ENCODE assay signal across 35 cellular contexts in the genomic region with DNA sequence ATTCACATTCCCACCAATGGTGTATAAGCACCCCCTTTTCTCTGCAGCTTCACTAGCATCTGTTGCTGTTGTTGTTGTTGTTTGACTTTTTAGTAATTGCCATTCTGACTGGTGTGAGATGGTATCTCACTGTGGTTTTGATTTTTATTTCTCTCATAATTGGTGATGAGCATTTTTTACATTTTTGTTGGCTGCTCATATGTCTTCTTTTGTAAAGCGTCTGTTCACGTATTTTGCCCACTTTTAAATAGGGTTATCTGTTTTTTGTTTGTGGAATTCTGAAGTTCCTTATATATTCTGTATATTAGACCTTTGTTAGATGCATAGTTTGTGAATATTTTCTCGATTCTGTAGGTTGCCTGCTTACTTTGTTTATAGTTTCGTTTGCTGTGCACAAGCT.
DNase-seq lines count a peak whose midpoint lies in the region; ATAC-seq, FAIRE-seq and TF ChIP-seq lines count a peak whose summit lies in the region.
"Had no signal": no experiment of that assay in that cellular context is flagged by ENCODE, and none has a peak within 500 bp of the region (broad histone marks: within the 10 kb centered on the region; RNA-seq: fewer than 3 reads in every experiment).

No MANE protein-coding gene starts in this region.

- H3K9me3 ChIP-seq in HEK293 (ENCODE audit: control insufficient read depth, insufficient read depth, low read depth, low read length) (no peaks in the 10 kb centered on the region), K562 (replicated peaks; ENCODE audit: control insufficient read depth, insufficient read depth, low read depth, low read length) (peaks cover 3% of the 10 kb centered on the region), endodermal cell (ENCODE audit: control insufficient read depth, low read length) (peaks cover 67% of the 10 kb centered on the region), mucosa of descending colon (peaks cover 16% of the 10 kb centered on the region)

- in situ Hi-C loops in K562 (cut with MboI): no loop called here

- FAIRE-seq in K562 (lab: Jason Lieb, UNC): no peak
- FAIRE-seq: A204.1, A549, D721Med had no signal

- peaks cover 7% of the 10 kb centered on the region for H3K36me3 Mint-ChIP-seq in endodermal cell (ENCODE audit: low read depth)
- H3K36me3 Mint-ChIP-seq: CD14-positive monocyte; CD4-positive, CD25-positive, alpha-beta regulatory T cell; CD8-positive, alpha-beta T cell had no signal

- H3K79me2 ChIP-seq in K562 (ENCODE audit: control insufficient read depth, insufficient read depth, low read length): no peaks in the 10 kb centered on the region

- H3K27me3 ChIP-seq in K562 (ENCODE audit: control insufficient read depth in 2 of 2, insufficient read depth in 2 of 2, low read length in 2 of 2) (no peaks in the 10 kb centered on the region), endodermal cell (ENCODE audit: control insufficient read depth, insufficient read depth, low read length, poor library complexity, severe bottlenecking) (no peaks in the 10 kb centered on the region)
- H3K27me3 ChIP-seq: BE2C; BLaER1; BLaER1 treated with 17β-estradiol and CSF1 and Interleukin-3, amounts not matched to agents 10 nM and 100 nM had no signal

- TF ChIP-seq CTCF in HEK293 (tag by site-specific recombination; IDR thresholded peaks at IDR 0.05): no peak
- no peak for TF ChIP-seq CTCF in K562 (IDR thresholded peaks at IDR 0.05 in 2 of 3, conservative IDR thresholded peaks at IDR 0.05 in 1 of 3; ENCODE audit: insufficient read depth in 2 of 3, low read depth in 1 of 3, low read length in 3 of 3)
- TF ChIP-seq CTCF in endodermal cell (conservative IDR thresholded peaks at IDR 0.05): no peak
- TF ChIP-seq CTCF in mucosa of descending colon (IDR thresholded peaks at IDR 0.05): no peak

- CTCF ChIA-PET in HEK293 (lab: Yijun Ruan, JAX): no interaction called here
- CTCF ChIA-PET in K562 (lab: Yijun Ruan, JAX; ENCODE audit: low intra/inter-chr PET ratio): no interaction called here

- H3K27me3 Mint-ChIP-seq in endodermal cell (ENCODE audit: insufficient read depth): peaks cover 5% of the 10 kb centered on the region
- H3K27me3 Mint-ChIP-seq: CD4-positive, alpha-beta T cell; CD4-positive, CD25-positive, alpha-beta regulatory T cell; CD8-positive, alpha-beta memory T cell had no signal

- DNase-seq in K562 (ENCODE audit: extremely low read depth in 1 of 4, low spot score in 3 of 4): no peak
- DNase-seq in endodermal cell: no peak
- DNase-seq in GM19238 (ENCODE audit: insufficient read length, low spot score): no peak
- DNase-seq in mucosa of descending colon: no peak
- no peak for DNase-seq in activated CD4-positive, alpha-beta T cell treated with anti-CD3 and anti-CD28 coated beads for 1 hour
- DNase-seq: 8988T; ACHN; AML-193; BE2C; C1 segment of cervical spinal cord; Caco-2; Calu3; CD4-positive, alpha-beta memory T cell; CD4-positive, alpha-beta T cell; CD4-positive, CD25-positive, alpha-beta regulatory T cell; CD8-positive, alpha-beta memory T cell; CD8-positive, alpha-beta T cell; COR-L47; DMS 273 treated with DMSO at 0.1 percent for 48 hours; DMS153; DMS53; DMS79; DMS79 treated with DMSO at 0.1 percent for 48 hours; DND-41; EL had no signal

- H3K4me3 Mint-ChIP-seq in endodermal cell: no peak overlapping the region
- H3K4me3 Mint-ChIP-seq: B cell; CD14-positive monocyte; CD4-positive, alpha-beta memory T cell; CD4-positive, alpha-beta T cell; CD4-positive, CD25-positive, alpha-beta regulatory T cell; CD8-positive, alpha-beta memory T cell; CD8-positive, alpha-beta T cell had no signal

- BruUV-seq in K562 (replicated peaks; lab: Mats Ljungman, UMichigan): no TSS peak

- ATAC-seq in K562 (no peak), mucosa of descending colon (no peak)
- ATAC-seq: A549; CD8-positive, alpha-beta T cell had no signal

- H3K9me3 Mint-ChIP-seq in endodermal cell: peaks cover 54% of the 10 kb centered on the region

- H3K4me1 Mint-ChIP-seq in endodermal cell: no peaks in the 10 kb centered on the region
- H3K4me1 Mint-ChIP-seq: B cell; CD14-positive monocyte; CD4-positive, alpha-beta memory T cell; CD4-positive, CD25-positive, alpha-beta regulatory T cell; CD8-positive, alpha-beta memory T cell had no signal

- TF ChIP-seq POLR2A in K562 (conservative IDR thresholded peaks at IDR 0.05): no peak

- no peak overlapping the region for H3K27ac ChIP-seq in HEK293 (ENCODE audit: extremely low read depth, low read depth, low read length)
- H3K27ac ChIP-seq in K562 (ENCODE audit: extremely low read depth, low read depth, low read length): no peak overlapping the region
- H3K27ac ChIP-seq in endodermal cell (ENCODE audit: low read depth, low read length): no peak overlapping the region
- H3K27ac ChIP-seq: 22Rv1; A549; BLaER1; BLaER1 treated with 17β-estradiol and CSF1 and Interleukin-3, amounts not matched to agents 10 nM and 100 nM; C4-2B had no signal

- WGBS in K562 (ENCODE audit: insufficient coverage, low coverage, missing lambda C conversion rate): 43% methylated on average over 4 of the region's 4 CpGs
- WGBS in endodermal cell (ENCODE audit: insufficient coverage in 1 of 2, insufficient read length in 1 of 2), 2 experiments: 84 to 100% methylated on average over 2 to 4 of the region's 4 CpGs

- H3K9ac ChIP-seq in K562 (ENCODE audit: insufficient read depth in 1 of 2, low read depth in 2 of 2, low read length in 2 of 2): no peak overlapping the region
- no peak overlapping the region for H3K9ac ChIP-seq in endodermal cell (ENCODE audit: extremely low read depth, low read length, poor library complexity, severe bottlenecking)
- H3K9ac ChIP-seq: BLaER1; BLaER1 treated with 17β-estradiol and CSF1 and Interleukin-3, amounts not matched to agents 10 nM and 100 nM had no signal

- H3K27ac Mint-ChIP-seq in endodermal cell: no peak overlapping the region
- H3K27ac Mint-ChIP-seq: B cell; CD4-positive, alpha-beta memory T cell; CD4-positive, alpha-beta T cell; CD4-positive, CD25-positive, alpha-beta regulatory T cell; CD8-positive, alpha-beta memory T cell; CD8-positive, alpha-beta T cell had no signal

- H4K20me1 ChIP-seq in K562 (replicated peaks; ENCODE audit: control insufficient read depth, insufficient read depth, low read length): no peaks in the 10 kb centered on the region
- H4K20me1 ChIP-seq: BLaER1; BLaER1 treated with 17β-estradiol and CSF1 and Interleukin-3, amounts not matched to agents 10 nM and 100 nM had no signal

- H3K9me1 ChIP-seq in K562 (ENCODE audit: control insufficient read depth, insufficient read depth, low read length): no peaks in the 10 kb centered on the region

- no peak overlapping the region for H3K4me2 ChIP-seq in K562 (ENCODE audit: insufficient read depth, low read length)
- H3K4me2 ChIP-seq: A549; BLaER1; BLaER1 treated with 17β-estradiol and CSF1 and Interleukin-3, amounts not matched to agents 10 nM and 100 nM had no signal

- no peak for TF ChIP-seq RAD21 in K562 (CRISPR knock-in tag; conservative IDR thresholded peaks at IDR 0.05 in 1 of 2, IDR thresholded peaks at IDR 0.05 in 1 of 2)

- H3K4me1 ChIP-seq in HEK293 (ENCODE audit: control insufficient read depth, insufficient read depth, low read length): no peaks in the 10 kb centered on the region
- no peaks in the 10 kb centered on the region for H3K4me1 ChIP-seq in K562 (replicated peaks in 1 of 2; ENCODE audit: control insufficient read depth in 2 of 2, insufficient read depth in 2 of 2, low read length in 2 of 2)
- H3K4me1 ChIP-seq in endodermal cell (ENCODE audit: control insufficient read depth, insufficient read depth, low read length): no peaks in the 10 kb centered on the region
- no peaks in the 10 kb centered on the region for H3K4me1 ChIP-seq in mucosa of descending colon (ENCODE audit: low read depth)
- H3K4me1 ChIP-seq: A549; BE2C; BLaER1; BLaER1 treated with 17β-estradiol and CSF1 and Interleukin-3, amounts not matched to agents 10 nM and 100 nM; Caco-2 had no signal

- H3K36me3 ChIP-seq in HEK293 (ENCODE audit: control insufficient read depth in 2 of 2, insufficient read depth in 1 of 2, low read length in 2 of 2): no peaks in the 10 kb centered on the region
- no peaks in the 10 kb centered on the region for H3K36me3 ChIP-seq in K562 (ENCODE audit: control insufficient read depth, insufficient read depth, low read length)
- no peaks in the 10 kb centered on the region for H3K36me3 ChIP-seq in endodermal cell (ENCODE audit: control insufficient read depth, insufficient read depth, low read length)
- no peaks in the 10 kb centered on the region for H3K36me3 ChIP-seq in mucosa of descending colon (ENCODE audit: low read depth)
- H3K36me3 ChIP-seq: BE2C, BLaER1 had no signal

- TF ChIP-seq EP300 in K562 (IDR thresholded peaks at IDR 0.05; ENCODE audit: low read length): no peak

- intact Hi-C loops in K562 (cut with micrococcal nuclease): no loop called here
- intact Hi-C loops in mucosa of descending colon (cut with DNase I, micrococcal nuclease): no loop called here

- POLR2A ChIA-PET in HEK293 (lab: Yijun Ruan, JAX): no interaction called here
- POLR2A ChIA-PET in K562 (lab: Yijun Ruan, JAX): no interaction called here

- H2AFZ ChIP-seq in K562 (ENCODE audit: low read depth, low read length): no peak overlapping the region

- H3K4me3 ChIP-seq in HEK293 (ENCODE audit: low read depth, low read length) (no peak overlapping the region), K562 (no peak overlapping the region), endodermal cell (ENCODE audit: low read length) (peak overlapping the region; percentile 38), mucosa of descending colon (no peak overlapping the region)
- H3K4me3 ChIP-seq: A549; BLaER1; BLaER1 treated with 17β-estradiol and CSF1 and Interleukin-3, amounts not matched to agents 10 nM and 100 nM had no signal

TF ChIP-seq in HEK293, 187 proteins besides CTCF, POLR2A, EP300 and RAD21 (continues in another document):
- peak; percentile 48 for TF ChIP-seq SETDB1 (IDR thresholded peaks at IDR 0.05; ENCODE audit: insufficient read length, low read length)

TF ChIP-seq in K562, 482 proteins besides CTCF, POLR2A, EP300 and RAD21 (continues in another document):
- TF ChIP-seq GABPA (tag; conservative IDR thresholded peaks at IDR 0.05; ENCODE audit: low read depth) (no peak), ZNF3 (CRISPR knock-in tag; IDR thresholded peaks at IDR 0.05) (no peak), ZFP1 (CRISPR knock-in tag; IDR thresholded peaks at IDR 0.05) (peak; percentile 74; the same call in 1 of the 2 replicates), RBM25 (IDR thresholded peaks at IDR 0.05; ENCODE audit: low read depth, low read length, severe bottlenecking) (no peak), ZNF584 (CRISPR knock-in tag; IDR thresholded peaks at IDR 0.05; ENCODE audit: low read depth) (no peak), ATF3 (IDR thresholded peaks at IDR 0.05) (no peak), ATF3 (CRISPR knock-in tag; conservative IDR thresholded peaks at IDR 0.05) (no peak)

Comparison
In these comparisons a context has a peak if more than half of its experiments do, and no peak if none do; other contexts are left out.
1. Of the 44 proteins assayed by ChIP-seq in both K562 and HEK293: peak only in K562: TRIM28; only in HEK293: SETDB1; in both: none; in neither: 42.